ENCODE assay signal across 9 cellular contexts in the genomic region with DNA sequence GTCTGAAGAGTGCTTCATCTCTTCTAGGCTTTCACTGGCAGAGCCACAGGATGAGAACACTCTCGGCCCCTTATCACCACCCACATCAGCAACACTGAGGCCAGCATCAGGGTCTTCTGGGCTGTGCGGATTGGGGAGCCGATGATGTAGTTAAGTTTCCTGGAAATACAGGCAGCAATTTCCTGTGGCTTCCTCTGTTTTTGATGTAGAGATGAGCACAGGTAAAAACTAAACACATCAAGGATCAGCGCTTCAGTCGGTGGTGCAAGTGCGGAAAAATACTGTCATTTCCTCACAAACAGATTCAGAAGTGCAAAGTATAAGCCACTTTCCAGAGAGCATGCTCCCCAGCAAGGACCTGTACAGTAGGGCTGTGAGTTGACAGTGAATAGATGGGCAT.
DNase-seq lines count a peak whose midpoint lies in the region; ATAC-seq and TF ChIP-seq lines count a peak whose summit lies in the region.
"Had no signal": no experiment of that assay in that cellular context is flagged by ENCODE, and none has a peak within 500 bp of the region (broad histone marks: within the 10 kb centered on the region; RNA-seq: fewer than 3 reads in every experiment).

No MANE protein-coding gene starts in this region.

- peaks cover 1% of the 10 kb centered on the region for H3K36me3 Mint-ChIP-seq in central memory CD8-positive, alpha-beta T cell (ENCODE audit: insufficient read depth)
- H3K36me3 Mint-ChIP-seq in osteocyte (ENCODE audit: unreplicated experiment) (no peaks in the 10 kb centered on the region), Calu3 (ENCODE audit: insufficient read depth, unreplicated experiment) (no peaks in the 10 kb centered on the region)

- BruUV-seq in Calu3 (replicated peaks; lab: Mats Ljungman, UMichigan): no TSS peak

- no peaks in the 10 kb centered on the region for H3K9me3 Mint-ChIP-seq in central memory CD8-positive, alpha-beta T cell
- H3K9me3 Mint-ChIP-seq in osteocyte (ENCODE audit: unreplicated experiment): no peaks in the 10 kb centered on the region
- H3K9me3 Mint-ChIP-seq in Calu3 (ENCODE audit: low read depth, unreplicated experiment): no peaks in the 10 kb centered on the region

- H3K4me3 ChIP-seq in Jurkat, Clone E6-1 (ENCODE audit: low read length): no peak overlapping the region

- H3K27ac Mint-ChIP-seq in central memory CD8-positive, alpha-beta T cell (ENCODE audit: low read depth): peak overlapping the region; percentile 84
- H3K27ac Mint-ChIP-seq in osteocyte (ENCODE audit: unreplicated experiment) (no peak overlapping the region), Calu3 (ENCODE audit: unreplicated experiment) (no peak overlapping the region)

- CTCF ChIA-PET in Calu3 (lab: Charles Lee): no interaction called here

- H3K27me3 Mint-ChIP-seq in central memory CD8-positive, alpha-beta T cell: no peaks in the 10 kb centered on the region
- H3K27me3 Mint-ChIP-seq in osteocyte (ENCODE audit: unreplicated experiment) (peaks cover 13% of the 10 kb centered on the region), Calu3 (ENCODE audit: unreplicated experiment) (no peaks in the 10 kb centered on the region)

- peak; percentile 93 for DNase-seq in Jurkat, Clone E6-1 (ENCODE audit: low read depth, low spot score)
- peak; percentile 46 to 79 for DNase-seq in activated CD8-positive, alpha-beta memory T cell treated with anti-CD3 and anti-CD28 coated beads for 4 hours (ENCODE audit: low read depth in 2 of 2)
- DNase-seq in central memory CD8-positive, alpha-beta T cell (ENCODE audit: low spot score in 2 of 2): peak; percentile 27 to 50
- DNase-seq in stimulated activated CD8-positive, alpha-beta memory T cell treated with anti-CD3 and anti-CD28 coated beads, Interleukin-12 subunit alpha, Interleukin-12 subunit beta, amount 100 ng/mL, for 1 hour (ENCODE audit: low read depth): peak; percentile 58
- no peak for DNase-seq in osteocyte (ENCODE audit: extremely low spot score, unreplicated experiment)
- no peak for DNase-seq in NK-92 treated with Interleukin-12 subunit alpha and Interleukin-12 subunit beta, amount 100 ng/mL, for 24 hours (lab: John Stamatoyannopoulos, UW)
- DNase-seq in hepatic stellate cell (ENCODE audit: low spot score): no peak
- DNase-seq in Calu3: no peak
- DNase-seq: NCI-H2107 had no signal

- intact Hi-C loops in Calu3 (cut with micrococcal nuclease; ENCODE audit: unreplicated experiment): no loop called here

- peak; percentile 82 for ATAC-seq in central memory CD8-positive, alpha-beta T cell (replicated peaks; ENCODE audit: extremely low read depth, poor library complexity, severe bottlenecking)

- TF ChIP-seq CTCF in osteocyte (IDR thresholded peaks at IDR 0.05): no peak
- TF ChIP-seq CTCF in Calu3 (IDR thresholded peaks at IDR 0.05; ENCODE audit: unreplicated experiment): no peak

- peaks cover 35% of the 10 kb centered on the region for H3K4me1 Mint-ChIP-seq in central memory CD8-positive, alpha-beta T cell
- H3K4me1 Mint-ChIP-seq in osteocyte (ENCODE audit: unreplicated experiment) (peaks cover 1% of the 10 kb centered on the region), Calu3 (ENCODE audit: low read depth, unreplicated experiment) (peaks cover 10% of the 10 kb centered on the region)

- H3K4me3 Mint-ChIP-seq in central memory CD8-positive, alpha-beta T cell: peak overlapping the region; percentile 47
- H3K4me3 Mint-ChIP-seq in osteocyte (ENCODE audit: unreplicated experiment) (no peak overlapping the region), Calu3 (ENCODE audit: low read depth, unreplicated experiment) (no peak overlapping the region)

Comparison
In these comparisons a context has a peak if more than half of its experiments do, and no peak if none do; other contexts are left out.
1. DNase-seq: peak in Jurkat, Clone E6-1 (single experiment), activated CD8-positive, alpha-beta memory T cell treated with anti-CD3 and anti-CD28 coated beads for 4 hours (2 of 2), central memory CD8-positive, alpha-beta T cell (2 of 2) and stimulated activated CD8-positive, alpha-beta memory T cell treated with anti-CD3 and anti-CD28 coated beads, Interleukin-12 subunit alpha, Interleukin-12 subunit beta, amount 100 ng/mL, for 1 hour (single experiment); none in osteocyte (single experiment), NK-92 treated with Interleukin-12 subunit alpha and Interleukin-12 subunit beta, amount 100 ng/mL, for 24 hours (single experiment), hepatic stellate cell (single experiment) and Calu3 (single experiment).